Comparison of ENCODE assay signal across 8 cellular contexts in genomic region chr18:63074987-63075404, GRCh38.
DNase-seq lines count a peak whose midpoint lies in the region; ATAC-seq and TF ChIP-seq lines count a peak whose summit lies in the region.

No MANE protein-coding gene starts in this region.

- peak; percentile 48 for DNase-seq in EL
- peak; percentile 97 for DNase-seq in NCI-H748 treated with DMSO at 0.1 percent for 48 hours (lab: John Stamatoyannopoulos, UW)
- DNase-seq in activated T-cell treated with anti-CD3 and anti-CD28 coated beads for 4 hours = peak; percentile 38
- DNase-seq in epithelial cell of proximal tubule (ENCODE audit: low read depth) = no peak
- peak; percentile 80 for DNase-seq in mucosa of gallbladder (ENCODE audit: low spot score)
- peak; percentile 20 to 24 for DNase-seq in stimulated activated CD8-positive, alpha-beta memory T cell treated with anti-CD3 and anti-CD28 coated beads, Interleukin-4, amount 100 ng/mL, for 1 hour (ENCODE audit: low read depth in 2 of 2, low spot score in 1 of 2)

- TF ChIP-seq CTCF in epithelial cell of proximal tubule (conservative IDR thresholded peaks at IDR 0.05; ENCODE audit: low read depth, low read length) = no peak

- peak overlapping the region; percentile 52 for H3K4me3 ChIP-seq in epithelial cell of proximal tubule (ENCODE audit: low read depth, low read length)

- ATAC-seq in HG02973 (IDR thresholded peaks at IDR 0.05; ENCODE audit: unreplicated experiment) (peak; percentile 38), GM21717 (IDR thresholded peaks at IDR 0.05; ENCODE audit: unreplicated experiment) (no peak)
